In genomic region chr21:35632711-35633110, GRCh38 we compare ENCODE assay signal across 33 cellular contexts.
"Had no signal": no experiment of that assay in that cellular context is flagged by ENCODE, and none has a peak within 500 bp of the region (broad histone marks: within the 10 kb centered on the region; RNA-seq: fewer than 3 reads in every experiment).

No MANE protein-coding gene starts in this region.

- H3K36me3 ChIP-seq: MG63 had no signal

- DNase-seq: Karpas-422, Kasumi-1, MG63, MM.1S, MV-4-11, NCI-H1048, NCI-H1092, NCI-H1092 treated with DMSO at 0.1 percent for 48 hours, NCI-H1105, NCI-H1105 treated with DMSO at 0.1 percent for 48 hours, NCI-H1417 treated with DMSO at 0.1 percent for 48 hours, NCI-H1436, NCI-H1436 treated with DMSO at 0.1 percent for 48 hours, NCI-H1694, NCI-H1694 treated with DMSO at 0.1 percent for 48 hours, NCI-H187, NCI-H187 treated with DMSO at 0.1 percent for 48 hours, NCI-H1930, NCI-H2029, NCI-H2029 treated with DMSO at 0.1 percent for 48 hours, NCI-H2081, NCI-H2081 treated with DMSO at 0.1 percent for 48 hours, NCI-H2107, NCI-H2171, NCI-H2171 treated with DMSO at 0.1 percent for 48 hours, NCI-H2227 treated with DMSO at 0.1 percent for 48 hours, NCI-H226, NCI-H345, NCI-H446, NCI-H446 treated with DMSO at 0.1 percent for 48 hours, NCI-H510A, NCI-H510A treated with DMSO at 0.1 percent for 48 hours, NCI-H524 had no signal

- H3K9me3 ChIP-seq: MG63 had no signal

- H3K27me3 ChIP-seq: MG63 had no signal

- H3K4me3 ChIP-seq: MG63 had no signal
